ENCODE assay signal across 8 cellular contexts in the genomic region with DNA sequence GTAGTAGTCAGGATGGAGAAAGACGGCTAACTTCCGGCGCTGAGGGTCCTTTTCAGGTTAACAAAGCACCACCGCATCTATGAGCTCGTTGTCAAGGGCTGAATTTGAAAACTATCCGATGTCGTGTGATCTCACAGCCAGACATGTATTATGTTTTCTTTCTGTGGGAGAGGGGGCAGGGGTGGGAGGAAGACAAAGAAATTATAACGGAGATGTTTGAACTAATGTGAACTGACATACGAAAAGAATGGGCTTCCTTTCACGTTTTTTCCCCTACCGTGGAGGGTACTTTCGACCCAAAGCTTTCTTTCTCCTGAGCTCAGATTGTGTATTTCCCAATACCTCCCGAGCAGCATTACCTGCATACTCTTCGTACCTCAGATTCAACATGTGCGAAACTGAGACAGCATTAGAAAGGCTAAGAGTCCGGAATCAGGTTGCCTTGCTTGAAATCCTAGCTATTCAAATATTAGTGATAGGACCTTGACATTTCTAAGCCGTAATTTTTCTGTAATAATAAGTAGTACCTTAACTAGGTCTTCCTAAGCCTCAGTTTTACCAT. TPM values are rescaled to one million over a fixed set of nuclear protein-coding genes. Genes with fewer than 3 reads are reported as not detected.
DNase-seq lines count a peak whose midpoint lies in the region; ATAC-seq and TF ChIP-seq lines count a peak whose summit lies in the region.

No MANE protein-coding gene starts in this region.

- peak overlapping the region; percentile 18 for H3K27ac ChIP-seq in PC-9
- H3K27ac ChIP-seq in neutrophil = peak overlapping the region; percentile 96

- H3K9me2 ChIP-seq in PC-9 (ENCODE audit: insufficient read depth) = no peaks in the 10 kb centered on the region

- H2AFZ ChIP-seq in PC-9 = peak overlapping the region; percentile 89

- POLR2A ChIA-PET in Caco-2 (lab: Charles Lee) = interaction anchor here (0.8 kb wide), 1 partner anchor 116 kb away, joined by 4 read pairs; no protein-coding TSS in a partner anchor
- POLR2A ChIA-PET in PC-9 (lab: Charles Lee; ENCODE audit: unreplicated experiment) = interaction anchor here (0.6 to 0.7 kb wide), 4 partner anchors 23 to 704 kb away, joined by 3 to 7 read pairs (median 4); no protein-coding TSS in a partner anchor

- H3K9me3 ChIP-seq in Caco-2 (no peaks in the 10 kb centered on the region), PC-9 (ENCODE audit: insufficient read depth, low read depth) (no peaks in the 10 kb centered on the region), neutrophil (no peaks in the 10 kb centered on the region)

- H3K27ac Mint-ChIP-seq in Caco-2 (ENCODE audit: unreplicated experiment) = peak overlapping the region; percentile 96
- peak overlapping the region; percentile 97 for H3K27ac Mint-ChIP-seq in endothelial cell (ENCODE audit: unreplicated experiment)

- ATAC-seq in HG03439 (IDR thresholded peaks at IDR 0.05; ENCODE audit: unreplicated experiment) = no peak

- H3K9me3 Mint-ChIP-seq in Caco-2 (ENCODE audit: unreplicated experiment) (no peaks in the 10 kb centered on the region), endothelial cell (ENCODE audit: unreplicated experiment) (no peaks in the 10 kb centered on the region)

- no peak for TF ChIP-seq CTCF in Caco-2 (IDR thresholded peaks at IDR 0.05; ENCODE audit: insufficient read depth in 1 of 2, low read depth in 1 of 2, low read length in 1 of 2, severe bottlenecking in 1 of 2, unreplicated experiment in 1 of 2)
- TF ChIP-seq CTCF in PC-9 (conservative IDR thresholded peaks at IDR 0.05) = no peak
- TF ChIP-seq CTCF in endothelial cell (IDR thresholded peaks at IDR 0.05; ENCODE audit: unreplicated experiment) = no peak
- no peak for TF ChIP-seq CTCF in neutrophil (IDR thresholded peaks at IDR 0.05)

- CTCF ChIA-PET in Caco-2 (lab: Charles Lee) = interaction anchor here (0.8 to 1.1 kb wide), 6 partner anchors 10 to 279 kb away, joined by 3 to 6 read pairs (median 3); a partner anchor contains a TSS
- CTCF ChIA-PET in PC-9 (lab: Charles Lee) = interaction anchor here (0.7 kb wide), 1 partner anchor 142 kb away, joined by 3 read pairs; no protein-coding TSS in a partner anchor

- H3F3A ChIP-seq in PC-9 (ENCODE audit: insufficient read depth, low read depth) = peaks cover 32% of the 10 kb centered on the region

- H3K79me2 ChIP-seq in PC-9 (ENCODE audit: low read depth) = peaks cover 31% of the 10 kb centered on the region

- BruUV-seq in Caco-2 (replicated peaks; lab: Mats Ljungman, UMichigan) = TSS peak; percentile 70
- TSS peak; percentile 97 for BruUV-seq in PC-9 (replicated peaks; lab: Mats Ljungman, UMichigan)

- no peaks in the 10 kb centered on the region for H3K27me3 ChIP-seq in Caco-2 (replicated peaks; ENCODE audit: control insufficient read depth, insufficient read depth, low read length)
- H3K27me3 ChIP-seq in PC-9 (ENCODE audit: insufficient read depth, low read depth) = no peaks in the 10 kb centered on the region
- H3K27me3 ChIP-seq in neutrophil = no peaks in the 10 kb centered on the region

- H3K4me1 ChIP-seq in Caco-2 (peaks cover 30% of the 10 kb centered on the region), PC-9 (replicated peaks; ENCODE audit: insufficient read depth) (peaks cover 36% of the 10 kb centered on the region), neutrophil (ENCODE audit: control insufficient read depth in 1 of 2, insufficient read depth in 1 of 2, low read depth in 1 of 2, low read length in 1 of 2) (peaks cover 37 to 60% of the 10 kb centered on the region in 2 experiments)

- intact Hi-C loops in Caco-2 (cut with micrococcal nuclease; ENCODE audit: unreplicated experiment) = loop anchor here (1.0 to 5.0 kb wide), 6 partner anchors 41 to 347 kb away; a partner anchor contains a TSS
- intact Hi-C loops in PC-9 (cut with micrococcal nuclease; ENCODE audit: unreplicated experiment) = loop anchor here (5.0 kb wide), 2 partner anchors 62 to 282 kb away; no protein-coding TSS in a partner anchor

- H3K4me3 Mint-ChIP-seq in Caco-2 (ENCODE audit: unreplicated experiment) (peak overlapping the region; percentile 93), endothelial cell (ENCODE audit: unreplicated experiment) (peak overlapping the region; percentile 98)

- peaks cover 25% of the 10 kb centered on the region for H3K4me1 Mint-ChIP-seq in Caco-2 (ENCODE audit: low read depth, unreplicated experiment)
- H3K4me1 Mint-ChIP-seq in endothelial cell (ENCODE audit: unreplicated experiment) = peaks cover 33% of the 10 kb centered on the region

- H3K27me3 Mint-ChIP-seq in Caco-2 (ENCODE audit: insufficient read depth, unreplicated experiment) (no peaks in the 10 kb centered on the region), endothelial cell (ENCODE audit: unreplicated experiment) (peaks cover 10% of the 10 kb centered on the region)

- H3K36me3 Mint-ChIP-seq in Caco-2 (ENCODE audit: insufficient read depth, unreplicated experiment) (peaks cover 20% of the 10 kb centered on the region), endothelial cell (ENCODE audit: low read depth, unreplicated experiment) (no peaks in the 10 kb centered on the region)

- DNase-seq in Caco-2 = no peak
- DNase-seq in PC-9 = no peak
- no peak for DNase-seq in endothelial cell (ENCODE audit: low spot score)
- DNase-seq in stimulated activated CD4-positive, alpha-beta T cell treated with anti-CD3 and anti-CD28 coated beads, Interleukin-2, amount 100 ng/mL, for 48 hours = no peak
- DNase-seq in NCI-H82 treated with DMSO at 0.1 percent for 48 hours (lab: John Stamatoyannopoulos, UW; ENCODE audit: unreplicated experiment) = no peak
- no peak for DNase-seq in EL

- peak overlapping the region; percentile 87 for H3K4me2 ChIP-seq in PC-9

- H4K20me1 ChIP-seq in PC-9 (ENCODE audit: insufficient read depth) = no peaks in the 10 kb centered on the region

- H3K4me3 ChIP-seq in Caco-2 (ENCODE audit: low read depth, low read length) (peak overlapping the region; percentile 93), PC-9 (peak overlapping the region; percentile 83), neutrophil (ENCODE audit: low read depth in 1 of 2, low read length in 1 of 2) (peak overlapping the region; percentile 67 to 95)

- H3K36me3 ChIP-seq in Caco-2 (ENCODE audit: control insufficient read depth, insufficient read depth, low read length) = no peaks in the 10 kb centered on the region
- H3K36me3 ChIP-seq in PC-9 (ENCODE audit: low read depth) = no peaks in the 10 kb centered on the region; the same call in 1 of the 2 replicates
- no peaks in the 10 kb centered on the region for H3K36me3 ChIP-seq in neutrophil

RNA-seq across cellular contexts. Expression of a gene that starts 0.7 kb away (rescaled TPM):
- 81.1 and 90.1 TPM in 2 replicates for total RNA-seq in Caco-2 (2022)
- 80.0 and 109 TPM in 2 replicates for total RNA-seq in PC-9 (2021)
- 58.3 TPM for total RNA-seq in endothelial cell (ENCODE audit: unreplicated experiment)
